10 cellular contexts compared by ENCODE assay signal in genomic region chr14:22411398-22411797, GRCh38.
"Had no signal": no experiment of that assay in that cellular context is flagged by ENCODE, and none has a peak within 500 bp of the region (broad histone marks: within the 10 kb centered on the region; RNA-seq: fewer than 3 reads in every experiment).

No MANE protein-coding gene starts in this region.

- DNase-seq: H7, HFFc6, KG1 had no signal

- H3K27ac Mint-ChIP-seq: GM23338, HFFc6, IgD-negative memory B cell had no signal

- H3K4me2 ChIP-seq: GM23338 had no signal

- H3K36me3 ChIP-seq: HAP-1 had no signal

- ATAC-seq: GM23338, HCT116, HepG2, K562 had no signal

- H3K9me3 ChIP-seq: HAP-1 had no signal

- H3K9me3 Mint-ChIP-seq: GM23338, HFFc6, IgD-negative memory B cell had no signal

- H3K4me3 Mint-ChIP-seq: GM23338, HFFc6, IgD-negative memory B cell had no signal

- H3K4me3 ChIP-seq: GM23338, HAP-1, K562 had no signal

- H3K4me1 ChIP-seq: HAP-1 had no signal

- H3K27ac ChIP-seq: HL-60 had no signal
